ENCODE assay signal across 21 cellular contexts in genomic region chr12:135127-135526, GRCh38.
"Had no signal": no experiment of that assay in that cellular context is flagged by ENCODE, and none has a peak within 500 bp of the region (broad histone marks: within the 10 kb centered on the region; RNA-seq: fewer than 3 reads in every experiment).

No MANE protein-coding gene starts in this region.

- H3K9me3 ChIP-seq: MG63, SJCRH30 had no signal

- ATAC-seq: Panc1, PC-3 had no signal

- H3K36me3 ChIP-seq: MG63, SJCRH30 had no signal

- H3K4me1 ChIP-seq: SJCRH30 had no signal

- H3K27ac ChIP-seq: RWPE1, SJCRH30 had no signal

- H3K4me3 ChIP-seq: MG63, SJCRH30 had no signal

- DNase-seq: IMR-90, Karpas-422, KG1, MG63, NCI-H1092, NCI-H1436, NCI-H187, NCI-H2029, NCI-H2081 treated with DMSO at 0.1 percent for 48 hours, NCI-H2171, NCI-H226, NCI-H446, NCI-H510A, NCI-H524 treated with DMSO at 0.1 percent for 48 hours, NCI-H69, NCI-H774, PC-3, SHP77, SJCRH30 had no signal

- H3K27me3 ChIP-seq: SJCRH30 had no signal
